9 cellular contexts compared by ENCODE assay signal in the genomic region with DNA sequence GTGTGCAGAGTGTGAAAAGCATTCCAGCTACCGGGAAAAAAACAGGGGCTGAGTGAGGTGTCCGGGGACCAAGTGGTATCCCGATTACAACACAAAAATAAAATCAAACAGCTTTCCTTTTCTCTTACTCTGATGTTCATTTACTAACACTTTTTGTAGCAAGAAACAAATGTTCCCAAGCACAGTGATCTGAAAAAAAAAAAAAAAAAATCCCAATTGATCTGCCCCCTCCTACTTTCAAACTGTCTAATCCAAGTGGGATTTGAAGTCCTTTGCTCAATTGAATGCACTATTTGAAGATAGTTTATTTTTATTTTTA. TPM values are rescaled to one million over a fixed set of nuclear protein-coding genes. Genes with fewer than 3 reads are reported as not detected.
DNase-seq lines count a peak whose midpoint lies in the region; ATAC-seq and TF ChIP-seq lines count a peak whose summit lies in the region.
"Had no signal": no experiment of that assay in that cellular context is flagged by ENCODE, and none has a peak within 500 bp of the region (broad histone marks: within the 10 kb centered on the region; RNA-seq: fewer than 3 reads in every experiment).

No MANE protein-coding gene starts in this region.

- no peaks in the 10 kb centered on the region for H3K36me3 ChIP-seq in liver (ENCODE audit: control insufficient read depth in 4 of 4, insufficient read depth in 3 of 4, low read depth in 1 of 4, low read length in 3 of 4)
- no peaks in the 10 kb centered on the region for H3K36me3 ChIP-seq in subcutaneous abdominal adipose tissue (ENCODE audit: control insufficient read depth in 5 of 5, insufficient read depth in 5 of 5, low read length in 5 of 5)
- H3K36me3 ChIP-seq: SJSA1 had no signal

- no peak overlapping the region for H3K27ac Mint-ChIP-seq in T-helper 1 cell treated with Interleukin-12 subunit alpha and Interleukin-12 subunit beta and Interleukin-4 antibody, amounts not matched to agents 30 μg/mL and 1 μg/mL, for 36 hours
- peak overlapping the region; percentile 45 to 83 (median 80) for H3K27ac Mint-ChIP-seq in brain

- H3K27me3 ChIP-seq in liver (ENCODE audit: control insufficient read depth in 4 of 4, insufficient read depth in 4 of 4, low read length in 3 of 4) (peaks cover 2 to 7% (median 5%) of the 10 kb centered on the region in 4 donors), subcutaneous abdominal adipose tissue (ENCODE audit: control insufficient read depth in 5 of 5, insufficient read depth in 4 of 5, low read length in 5 of 5) (peaks cover 0 to 2% (median 0%) of the 10 kb centered on the region in 5 donors)

- WGBS in liver = 9% methylated on average over 3 of the region's 3 CpGs

- DNase-seq in T-helper 1 cell = no peak
- no peak for DNase-seq in activated effector memory CD4-positive, alpha-beta T cell treated with anti-CD3 and anti-CD28 coated beads, Interleukin-2, amount 50 U/mL, for 16 hours

- no peak for TF ChIP-seq RAD21 in liver (IDR thresholded peaks at IDR 0.05)

- ATAC-seq in GM21381 (IDR thresholded peaks at IDR 0.05; ENCODE audit: unreplicated experiment) (no peak), HG02642 (IDR thresholded peaks at IDR 0.05; ENCODE audit: poor library complexity, unreplicated experiment) (no peak)

- H3K4me3 ChIP-seq in liver (ENCODE audit: low read depth in 1 of 3, low read length in 3 of 3) (peak overlapping the region in 2 of 3 donors; percentile 26 to 68), subcutaneous abdominal adipose tissue (ENCODE audit: low read depth in 1 of 5, low read length in 5 of 5) (peak overlapping the region; percentile 62 to 75 (median 68))
- H3K4me3 ChIP-seq: SJSA1 had no signal

- H3K9ac ChIP-seq in liver (ENCODE audit: low read depth in 1 of 2, low read length in 2 of 2) (peak overlapping the region in 1 of 2 donors; percentile 13), subcutaneous abdominal adipose tissue (ENCODE audit: low read length in 5 of 5) (peak overlapping the region in 3 of 5 donors; percentile 26 to 59 (median 52))

- H3K9me3 ChIP-seq in liver (ENCODE audit: control insufficient read depth in 4 of 4, low read length in 3 of 4) = no peaks in the 10 kb centered on the region
- H3K9me3 ChIP-seq in subcutaneous abdominal adipose tissue (ENCODE audit: control insufficient read depth in 5 of 5, low read length in 5 of 5) = no peaks in the 10 kb centered on the region
- H3K9me3 ChIP-seq: SJSA1 had no signal

- H3K36me3 Mint-ChIP-seq in T-helper 1 cell treated with Interleukin-12 subunit alpha and Interleukin-12 subunit beta and Interleukin-4 antibody, amounts not matched to agents 30 μg/mL and 1 μg/mL, for 36 hours (ENCODE audit: low read depth) = peaks cover 2% of the 10 kb centered on the region
- H3K36me3 Mint-ChIP-seq in brain = no peaks in the 10 kb centered on the region

- H3K4me1 ChIP-seq in liver (ENCODE audit: control insufficient read depth in 4 of 4, insufficient read depth in 4 of 4, low read length in 3 of 4) = peaks cover 0 to 17% (median 7%) of the 10 kb centered on the region in 4 donors
- peaks cover 0 to 41% (median 20%) of the 10 kb centered on the region in 5 donors for H3K4me1 ChIP-seq in subcutaneous abdominal adipose tissue (ENCODE audit: control insufficient read depth in 5 of 5, insufficient read depth in 5 of 5, low read length in 5 of 5)

- peak overlapping the region; percentile 70 for H3K4me3 Mint-ChIP-seq in T-helper 1 cell treated with Interleukin-12 subunit alpha and Interleukin-12 subunit beta and Interleukin-4 antibody, amounts not matched to agents 30 μg/mL and 1 μg/mL, for 36 hours
- peak overlapping the region; percentile 82 to 93 (median 85) for H3K4me3 Mint-ChIP-seq in brain

- H3K4me1 Mint-ChIP-seq in T-helper 1 cell treated with Interleukin-12 subunit alpha and Interleukin-12 subunit beta and Interleukin-4 antibody, amounts not matched to agents 30 μg/mL and 1 μg/mL, for 36 hours (ENCODE audit: low read depth) = peaks cover 4% of the 10 kb centered on the region
- peaks cover 26% of the 10 kb centered on the region for H3K4me1 Mint-ChIP-seq in brain

- H3K9me3 Mint-ChIP-seq in T-helper 1 cell treated with Interleukin-12 subunit alpha and Interleukin-12 subunit beta and Interleukin-4 antibody, amounts not matched to agents 30 μg/mL and 1 μg/mL, for 36 hours = no peaks in the 10 kb centered on the region
- H3K9me3 Mint-ChIP-seq in brain = no peaks in the 10 kb centered on the region

- H3K27me3 Mint-ChIP-seq in T-helper 1 cell treated with Interleukin-12 subunit alpha and Interleukin-12 subunit beta and Interleukin-4 antibody, amounts not matched to agents 30 μg/mL and 1 μg/mL, for 36 hours (ENCODE audit: low read depth) = peaks cover 66% of the 10 kb centered on the region
- peaks cover 62% of the 10 kb centered on the region for H3K27me3 Mint-ChIP-seq in brain

- H3K27ac ChIP-seq in liver (ENCODE audit: low read depth in 1 of 2, low read length in 2 of 2) = peak overlapping the region in 1 of 2 donors; percentile 41
- peak overlapping the region; percentile 60 for H3K27ac ChIP-seq in subcutaneous abdominal adipose tissue (ENCODE audit: low read depth, low read length)
- H3K27ac ChIP-seq: SJSA1 had no signal

- TF ChIP-seq CTCF in brain (conservative IDR thresholded peaks at IDR 0.05) (no peak), liver (IDR thresholded peaks at IDR 0.05; ENCODE audit: low read depth, low read length, missing input control) (no peak)

TF ChIP-seq in liver, 16 proteins besides CTCF, POLR2A, EP300 and RAD21:
- TF ChIP-seq TAF1 (conservative IDR thresholded peaks at IDR 0.05) = no peak
- no peak for TF ChIP-seq JUND (IDR thresholded peaks at IDR 0.05)
- TF ChIP-seq NR2F2 (IDR thresholded peaks at IDR 0.05) = no peak
- TF ChIP-seq FOXA1 (IDR thresholded peaks at IDR 0.05) = no peak
- no peak for TF ChIP-seq YY1 (IDR thresholded peaks at IDR 0.05)
- TF ChIP-seq, protein P1, sequence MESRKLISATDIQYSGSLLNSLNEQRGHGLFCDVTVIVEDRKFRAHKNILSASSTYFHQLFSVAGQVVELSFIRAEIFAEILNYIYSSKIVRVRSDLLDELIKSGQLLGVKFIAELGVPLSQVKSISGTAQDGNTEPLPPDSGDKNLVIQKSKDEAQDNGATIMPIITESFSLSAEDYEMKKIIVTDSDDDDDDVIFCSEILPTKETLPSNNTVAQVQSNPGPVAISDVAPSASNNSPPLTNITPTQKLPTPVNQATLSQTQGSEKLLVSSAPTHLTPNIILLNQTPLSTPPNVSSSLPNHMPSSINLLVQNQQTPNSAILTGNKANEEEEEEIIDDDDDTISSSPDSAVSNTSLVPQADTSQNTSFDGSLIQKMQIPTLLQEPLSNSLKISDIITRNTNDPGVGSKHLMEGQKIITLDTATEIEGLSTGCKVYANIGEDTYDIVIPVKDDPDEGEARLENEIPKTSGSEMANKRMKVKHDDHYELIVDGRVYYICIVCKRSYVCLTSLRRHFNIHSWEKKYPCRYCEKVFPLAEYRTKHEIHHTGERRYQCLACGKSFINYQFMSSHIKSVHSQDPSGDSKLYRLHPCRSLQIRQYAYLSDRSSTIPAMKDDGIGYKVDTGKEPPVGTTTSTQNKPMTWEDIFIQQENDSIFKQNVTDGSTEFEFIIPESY (IDR thresholded peaks at IDR 0.05) = no peak
- TF ChIP-seq, protein P2, sequence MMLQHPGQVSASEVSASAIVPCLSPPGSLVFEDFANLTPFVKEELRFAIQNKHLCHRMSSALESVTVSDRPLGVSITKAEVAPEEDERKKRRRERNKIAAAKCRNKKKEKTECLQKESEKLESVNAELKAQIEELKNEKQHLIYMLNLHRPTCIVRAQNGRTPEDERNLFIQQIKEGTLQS (IDR thresholded peaks at IDR 0.05) = no peak
- TF ChIP-seq, protein P3, sequence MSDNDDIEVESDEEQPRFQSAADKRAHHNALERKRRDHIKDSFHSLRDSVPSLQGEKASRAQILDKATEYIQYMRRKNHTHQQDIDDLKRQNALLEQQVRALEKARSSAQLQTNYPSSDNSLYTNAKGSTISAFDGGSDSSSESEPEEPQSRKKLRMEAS (IDR thresholded peaks at IDR 0.05) = no peak
- no peak for TF ChIP-seq HNF4A (conservative IDR thresholded peaks at IDR 0.05)
TF ChIP-seq in liver: peak in this region for 0.

RNA-seq across cellular contexts. Expression of a gene that starts 1.3 kb away (rescaled TPM):
- polyA plus RNA-seq in brain (ENCODE audit: insufficient read depth, low read depth, low replicate concordance) = 4.6 TPM
- 10 to 100 TPM in 1 of 2 donors, 1 to 10 TPM in 1; 6.4 to 16.7 TPM for total RNA-seq in liver
- 1 to 10 TPM; 1.7 to 4.8 TPM for polyA plus RNA-seq in liver
